In the genomic region with DNA sequence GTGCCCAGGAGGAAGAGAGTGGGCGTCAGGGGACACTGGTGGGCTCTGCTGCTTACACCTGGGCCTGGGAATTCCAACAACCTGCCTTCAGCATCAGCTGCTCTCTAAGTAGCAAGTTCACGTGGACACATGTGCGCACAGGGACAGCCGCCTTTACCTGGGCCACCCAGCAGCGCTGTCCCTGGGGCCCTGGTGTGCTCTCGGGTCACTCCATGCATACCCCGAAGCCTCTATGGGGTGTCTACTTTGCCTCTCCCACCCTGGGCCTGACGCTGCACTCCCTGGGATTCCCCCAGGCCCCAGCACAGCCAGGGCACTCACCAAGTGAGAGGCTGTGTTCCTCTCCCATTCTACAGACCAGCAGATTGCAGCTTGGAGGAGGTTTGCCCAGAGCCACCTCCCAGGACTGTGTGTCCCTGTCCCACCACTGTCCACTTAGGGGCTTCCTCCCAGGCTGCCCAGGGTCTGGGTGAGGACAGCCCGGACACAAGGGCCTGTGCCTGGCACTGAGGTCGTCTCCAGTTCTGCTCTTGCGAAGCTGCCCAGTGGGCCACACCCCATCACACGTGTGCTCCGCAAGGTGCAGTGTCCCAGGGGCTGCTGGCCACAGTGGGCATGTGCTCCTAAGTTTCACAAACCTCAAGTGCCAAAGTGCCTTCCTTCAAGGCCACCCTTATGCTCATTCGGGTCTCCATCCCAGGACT, we compare ENCODE assay signal across 12 cellular contexts. TPM values are rescaled to one million over a fixed set of nuclear protein-coding genes. Genes with fewer than 3 reads are reported as not detected.
DNase-seq lines count a peak whose midpoint lies in the region; ATAC-seq and TF ChIP-seq lines count a peak whose summit lies in the region.
"Had no signal": no experiment of that assay in that cellular context is flagged by ENCODE, and none has a peak within 500 bp of the region (broad histone marks: within the 10 kb centered on the region; RNA-seq: fewer than 3 reads in every experiment).

No MANE protein-coding gene starts in this region.

- POLR2A ChIA-PET in activated CD4-positive, alpha-beta T cell treated with anti-CD3 and anti-CD28 coated beads for 36 hours (lab: Charles Lee), result no interaction called here

- H3K79me2 ChIP-seq in MM.1S (ENCODE audit: low read length), result peaks cover 25% of the 10 kb centered on the region

- H3K9me2 ChIP-seq in MM.1S (replicated peaks; ENCODE audit: insufficient read depth, low read length), result no peaks in the 10 kb centered on the region

- no peak for TF ChIP-seq CTCF in brain (conservative IDR thresholded peaks at IDR 0.05)
- TF ChIP-seq CTCF in mesothelial cell of epicardium (IDR thresholded peaks at IDR 0.05; ENCODE audit: unreplicated experiment), result no peak
- no peak for TF ChIP-seq CTCF in suprapubic skin (IDR thresholded peaks at IDR 0.05)
- no peak for TF ChIP-seq CTCF in MM.1S (IDR thresholded peaks at IDR 0.05; ENCODE audit: low read length)

- no peaks in the 10 kb centered on the region for H3K9me3 Mint-ChIP-seq in activated CD4-positive, alpha-beta T cell treated with anti-CD3 and anti-CD28 coated beads for 36 hours (ENCODE audit: low read depth)
- H3K9me3 Mint-ChIP-seq in brain (no peaks in the 10 kb centered on the region), mesothelial cell of epicardium (no peaks in the 10 kb centered on the region)

- intact Hi-C loops in activated CD4-positive, alpha-beta T cell treated with anti-CD3 and anti-CD28 coated beads for 36 hours (cut with DNase I, micrococcal nuclease), result no loop called here

- H3K27me3 ChIP-seq in suprapubic skin (no peaks in the 10 kb centered on the region), MM.1S (replicated peaks; ENCODE audit: insufficient read depth, low read length) (no peaks in the 10 kb centered on the region)

- H3K27me3 Mint-ChIP-seq in activated CD4-positive, alpha-beta T cell treated with anti-CD3 and anti-CD28 coated beads for 36 hours, result no peaks in the 10 kb centered on the region
- peaks cover 10% of the 10 kb centered on the region for H3K27me3 Mint-ChIP-seq in brain
- no peaks in the 10 kb centered on the region for H3K27me3 Mint-ChIP-seq in mesothelial cell of epicardium (ENCODE audit: low read depth)

- H4K20me1 ChIP-seq in MM.1S (ENCODE audit: insufficient read depth, low read length), result no peaks in the 10 kb centered on the region

- H3K4me3 ChIP-seq in suprapubic skin (no peak overlapping the region), MM.1S (ENCODE audit: low read length) (no peak overlapping the region)

- no peak for TF ChIP-seq EP300 in suprapubic skin (IDR thresholded peaks at IDR 0.05)

- H3K9me3 ChIP-seq in suprapubic skin (no peaks in the 10 kb centered on the region), MM.1S (replicated peaks; ENCODE audit: insufficient read depth, low read length) (no peaks in the 10 kb centered on the region)

- H3K27ac Mint-ChIP-seq in activated CD4-positive, alpha-beta T cell treated with anti-CD3 and anti-CD28 coated beads for 36 hours, result peak overlapping the region; percentile 59
- H3K27ac Mint-ChIP-seq in brain (peak overlapping the region in 3 of 5 experiments; percentile 50 to 81 (median 73)), mesothelial cell of epicardium (peak overlapping the region; percentile 90)

- peak overlapping the region; percentile 71 for H3K27ac ChIP-seq in suprapubic skin
- H3K27ac ChIP-seq in MM.1S (ENCODE audit: low read length), result no peak overlapping the region

- CTCF ChIA-PET in activated CD4-positive, alpha-beta T cell treated with anti-CD3 and anti-CD28 coated beads for 36 hours (lab: Charles Lee), result interaction anchor here (1.0 kb wide), 1 partner anchor 35 kb away, joined by 3 read pairs; no protein-coding TSS in a partner anchor

- no peak for TF ChIP-seq POLR2A in suprapubic skin (IDR thresholded peaks at IDR 0.05)

- no peak for DNase-seq in activated CD4-positive, alpha-beta T cell treated with anti-CD3 and anti-CD28 coated beads for 36 hours
- no peak for DNase-seq in activated CD4-positive, alpha-beta T cell treated with anti-CD3 and anti-CD28 coated beads for 48 hours
- DNase-seq in mesothelial cell of epicardium (ENCODE audit: low spot score in 2 of 2, unreplicated experiment in 2 of 2) (no peak), suprapubic skin (ENCODE audit: low spot score in 2 of 2) (peak in 1 of 2 donors; percentile 50), MM.1S (no peak), hepatic stellate cell (ENCODE audit: low spot score) (no peak)
- DNase-seq: EL; NCI-H2029; stimulated activated CD4-positive, alpha-beta T cell treated with anti-CD3 and anti-CD28 coated beads, Interleukin-12 subunit alpha, Interleukin-12 subunit beta, amount 100 ng/mL, for 4 hours; stimulated activated naive CD4-positive, alpha-beta T cell treated with Interleukin-2 at 50 U/mL for 16 hours had no signal

- H3K4me2 ChIP-seq in MM.1S (ENCODE audit: low read depth, low read length), result no peak overlapping the region

- 76% methylated on average over 3 of the region's 14 CpGs for WGBS in suprapubic skin

- H3K9ac ChIP-seq in MM.1S (ENCODE audit: low read length), result no peak overlapping the region

- peaks cover 37% of the 10 kb centered on the region for H3K36me3 Mint-ChIP-seq in activated CD4-positive, alpha-beta T cell treated with anti-CD3 and anti-CD28 coated beads for 36 hours (ENCODE audit: low read depth)
- H3K36me3 Mint-ChIP-seq in brain (peaks cover 5% of the 10 kb centered on the region), mesothelial cell of epicardium (peaks cover 4% of the 10 kb centered on the region)

- no peak overlapping the region for H2AFZ ChIP-seq in MM.1S (ENCODE audit: low read length)

- H3K36me3 ChIP-seq in suprapubic skin, result peaks cover 27% of the 10 kb centered on the region
- H3K36me3 ChIP-seq in MM.1S (replicated peaks; ENCODE audit: insufficient read depth, low read length), result no peaks in the 10 kb centered on the region

- peaks cover 75% of the 10 kb centered on the region for H3K4me1 ChIP-seq in suprapubic skin
- no peaks in the 10 kb centered on the region for H3K4me1 ChIP-seq in MM.1S (ENCODE audit: low read length)

- H3K4me1 Mint-ChIP-seq in activated CD4-positive, alpha-beta T cell treated with anti-CD3 and anti-CD28 coated beads for 36 hours, result peaks cover 67% of the 10 kb centered on the region
- H3K4me1 Mint-ChIP-seq in brain, result peaks cover 60% of the 10 kb centered on the region
- H3K4me1 Mint-ChIP-seq in mesothelial cell of epicardium, result peaks cover 30% of the 10 kb centered on the region

- no peak for ATAC-seq in activated CD4-positive, alpha-beta T cell treated with anti-CD3 and anti-CD28 coated beads for 36 hours
- ATAC-seq in GM18909 (IDR thresholded peaks at IDR 0.05; ENCODE audit: poor library complexity, unreplicated experiment), result no peak

- no peaks in the 10 kb centered on the region for H3F3A ChIP-seq in MM.1S (ENCODE audit: insufficient read depth, low read length)

- H3K4me3 Mint-ChIP-seq in activated CD4-positive, alpha-beta T cell treated with anti-CD3 and anti-CD28 coated beads for 36 hours, result no peak overlapping the region
- H3K4me3 Mint-ChIP-seq in brain, result peak overlapping the region in 1 of 5 experiments; percentile 35
- H3K4me3 Mint-ChIP-seq in mesothelial cell of epicardium, result no peak overlapping the region

RNA-seq across cellular contexts. Expression of gene NINJ1, which starts 5.9 kb away (rescaled TPM):
- 100 to 1,000 TPM in 1 of 2 experiments, 10 to 100 TPM in 1; 77.4 to 108 TPM for total RNA-seq in activated CD4-positive, alpha-beta T cell treated with anti-CD3 and anti-CD28 coated beads for 36 hours
- polyA plus RNA-seq in brain (ENCODE audit: insufficient read depth, low read depth, low replicate concordance), result 47.3 TPM
- 33.7 to 35.6 TPM (median 34.7 TPM) in 3 replicates for total RNA-seq in mesothelial cell of epicardium
- 100 to 1,000 TPM in 3 of 4 donors, 10 to 100 TPM in 1; 88.3 to 158 (median 113) TPM for total RNA-seq in suprapubic skin

RNA-seq across cellular contexts. Expression of gene CARD19, which starts 32.1 kb away (rescaled TPM):
- total RNA-seq in activated CD4-positive, alpha-beta T cell treated with anti-CD3 and anti-CD28 coated beads for 36 hours, result 10 to 100 TPM; 39.6 to 44.4 TPM
- 53.1 TPM for polyA plus RNA-seq in brain (ENCODE audit: insufficient read depth, low read depth, low replicate concordance)
- total RNA-seq in mesothelial cell of epicardium (19.4 to 22.6 TPM (median 20.1 TPM) in 3 replicates), suprapubic skin (10 to 100 TPM; 43.2 to 63.6 (median 54.3) TPM)

RNA-seq across cellular contexts. Expression of gene WNK2, which starts 55.8 kb away (rescaled TPM):
- 1 to 10 TPM; 3.3 to 4.6 TPM for total RNA-seq in activated CD4-positive, alpha-beta T cell treated with anti-CD3 and anti-CD28 coated beads for 36 hours
- 70.2 TPM for polyA plus RNA-seq in brain (ENCODE audit: insufficient read depth, low read depth, low replicate concordance)
- total RNA-seq in mesothelial cell of epicardium, result 57.0 to 66.0 TPM (median 57.5 TPM) in 3 replicates
- total RNA-seq in suprapubic skin, result 10 to 100 TPM; 39.5 to 93.7 (median 45.3) TPM

Comparison
In these comparisons a context has a peak if more than half of its experiments do, and no peak if none do; other contexts are left out.
1. RNA of gene WNK2, which starts 55.8 kb away (total RNA-seq): 57.0 to 66.0 TPM in mesothelial cell of epicardium and 39.5 to 93.7 TPM in suprapubic skin; 3.3 to 4.6 TPM in activated CD4-positive, alpha-beta T cell treated with anti-CD3 and anti-CD28 coated beads for 36 hours; every median in the first group is over 4 times any median in the second.
2. Peak in every context shown above with its lines, with median percentiles within 50 percentile points of each other: H3K27ac Mint-ChIP-seq.